ENCODE assay signal across 24 cellular contexts in genomic region chr2:67996772-67997527, GRCh38.
DNase-seq lines count a peak whose midpoint lies in the region; ATAC-seq and TF ChIP-seq lines count a peak whose summit lies in the region.
"Had no signal": no experiment of that assay in that cellular context is flagged by ENCODE, and none has a peak within 500 bp of the region (broad histone marks: within the 10 kb centered on the region; RNA-seq: fewer than 3 reads in every experiment).

No MANE protein-coding gene starts in this region.

- no peak for TF ChIP-seq RAD21 in SK-N-SH (IDR thresholded peaks at IDR 0.05; ENCODE audit: low read length)

- peak overlapping the region; percentile 56 for H3K27ac Mint-ChIP-seq in MCF 10A (ENCODE audit: low read depth, unreplicated experiment)
- H3K27ac Mint-ChIP-seq: activated naive CD4-positive, alpha-beta T cell treated with anti-CD3 and anti-CD28 coated beads, Interleukin-2, amount 50 U/mL, for 24 hours; activated T-helper 2 cell treated with anti-CD3 and anti-CD28 coated beads, Interferon-gamma antibody, Interleukin-2, Interleukin-4, amounts not matched to agents 10 μg/mL and 5 μg/mL and 100 μg/mL, durations not matched to agents 14 hours and 24 hours and 36 hours; naive thymus-derived CD4-positive, alpha-beta T cell had no signal

- H3K9me2 ChIP-seq in SK-N-SH = no peaks in the 10 kb centered on the region

- H3K27me3 Mint-ChIP-seq in MCF 10A (ENCODE audit: insufficient read depth, unreplicated experiment) = no peaks in the 10 kb centered on the region

- H2AFZ ChIP-seq in SK-N-SH (ENCODE audit: low read depth) = peak overlapping the region; percentile 36; the same call in 1 of the 2 replicates

- BruUV-seq in MCF 10A (replicated peaks; lab: Mats Ljungman, UMichigan) = no TSS peak

- CTCF ChIA-PET in MCF 10A (lab: Yijun Ruan, JAX) = interaction anchor here (1.7 kb wide), 1 partner anchor 34 kb away, joined by 6 read pairs; no protein-coding TSS in a partner anchor
- CTCF ChIA-PET in SK-N-SH (lab: Yijun Ruan, JAX) = no interaction called here

- H3K4me2 ChIP-seq in SK-N-SH (peak overlapping the region; percentile 68), skeletal muscle satellite cell (ENCODE audit: low read length) (peak overlapping the region; percentile 44)

- no peaks in the 10 kb centered on the region for H3K36me3 Mint-ChIP-seq in MCF 10A (ENCODE audit: insufficient read depth, unreplicated experiment)

- intact Hi-C loops in MCF 10A (cut with micrococcal nuclease) = no loop called here
- intact Hi-C loops in breast epithelium (cut with DNase I; ENCODE audit: low total_unique reads) = no loop called here

- H3F3A ChIP-seq in SK-N-SH (replicated peaks; ENCODE audit: insufficient read depth) = peaks cover 20% of the 10 kb centered on the region

- no peaks in the 10 kb centered on the region for H3K79me2 ChIP-seq in SK-N-SH (ENCODE audit: insufficient read depth)

- no peaks in the 10 kb centered on the region for H4K20me1 ChIP-seq in SK-N-SH (ENCODE audit: insufficient read depth)

- H3K4me3 Mint-ChIP-seq in MCF 10A (ENCODE audit: unreplicated experiment) = peak overlapping the region; percentile 54
- H3K4me3 Mint-ChIP-seq: activated naive CD4-positive, alpha-beta T cell treated with anti-CD3 and anti-CD28 coated beads, Interleukin-2, amount 50 U/mL, for 24 hours; naive thymus-derived CD4-positive, alpha-beta T cell had no signal

- POLR2A ChIA-PET in MCF 10A (lab: Yijun Ruan, JAX) (interaction anchor here (0.6 to 2.6 kb wide), 11 partner anchors 10 to 388 kb away, joined by 3 to 13 read pairs (median 5); no protein-coding TSS in a partner anchor), SK-N-SH (lab: Yijun Ruan, JAX) (no interaction called here)

- no peak for TF ChIP-seq CTCF in MCF 10A (IDR thresholded peaks at IDR 0.05; ENCODE audit: unreplicated experiment)
- TF ChIP-seq CTCF in breast epithelium (IDR thresholded peaks at IDR 0.05) = no peak
- TF ChIP-seq CTCF in SK-N-SH (IDR thresholded peaks at IDR 0.05) = no peak
- TF ChIP-seq CTCF in epithelial cell of esophagus (IDR thresholded peaks at IDR 0.05; ENCODE audit: insufficient read depth, low read depth, low read length, missing control alignments) = no peak

- H3K36me3 ChIP-seq in breast epithelium (no peaks in the 10 kb centered on the region), SK-N-SH (replicated peaks in 1 of 2; ENCODE audit: control insufficient read depth in 1 of 2, insufficient read depth in 2 of 2, low read length in 1 of 2) (no peaks in the 10 kb centered on the region), skeletal muscle satellite cell (ENCODE audit: insufficient read depth, low read length) (no peaks in the 10 kb centered on the region)
- H3K36me3 ChIP-seq: heart left ventricle, sigmoid colon, thyroid gland, vagina had no signal

- DNase-seq in MCF 10A (ENCODE audit: unreplicated experiment) = peak; percentile 4
- no peak for DNase-seq in breast epithelium (ENCODE audit: low spot score in 2 of 2)
- no peak for DNase-seq in SK-N-SH
- DNase-seq in epithelial cell of esophagus (ENCODE audit: low read depth) = peak; percentile 81
- no peak for DNase-seq in central memory CD4-positive, alpha-beta T cell
- DNase-seq in NCI-H146 (lab: John Stamatoyannopoulos, UW) = no peak
- DNase-seq: activated CD4-positive, alpha-beta T cell treated with anti-CD3 and anti-CD28 coated beads for 48 hours; Calu3; effector CD8-positive, alpha-beta T cell; erythroblast; GOT3; heart left ventricle; naive thymus-derived CD4-positive, alpha-beta T cell; NCI-H1694 treated with DMSO at 0.1 percent for 48 hours; NCI-H2171; Right ventricle myocardium superior; sigmoid colon; stimulated activated CD4-positive, alpha-beta T cell treated with anti-CD3 and anti-CD28 coated beads, Interleukin-4, amount 100 ng/mL, for 24 hours; thyroid gland had no signal

- H3K27ac ChIP-seq in breast epithelium = no peak overlapping the region
- peak overlapping the region; percentile 28 to 75; a peak in 3 of 4 replicates for H3K27ac ChIP-seq in SK-N-SH (ENCODE audit: low read depth in 2 of 2, low read length in 1 of 2)
- H3K27ac ChIP-seq: heart left ventricle, sigmoid colon, thyroid gland, vagina had no signal

- TF ChIP-seq EP300 in SK-N-SH (IDR thresholded peaks at IDR 0.05; ENCODE audit: borderline replicate concordance in 1 of 2, low read depth in 1 of 2, low read length in 1 of 2) = no peak

- 51% methylated on average over 6 of the region's 6 CpGs for WGBS in SK-N-SH (ENCODE audit: low lambda C conversion rate)

- H3K27me3 ChIP-seq in breast epithelium (no peaks in the 10 kb centered on the region), SK-N-SH (ENCODE audit: insufficient read depth) (no peaks in the 10 kb centered on the region), skeletal muscle satellite cell (ENCODE audit: control insufficient read depth, insufficient read depth, low read length) (no peaks in the 10 kb centered on the region)
- H3K27me3 ChIP-seq: sigmoid colon, thyroid gland, vagina had no signal

- H3K9ac ChIP-seq in SK-N-SH (peak overlapping the region; percentile 50; the same call in 1 of the 2 replicates), skeletal muscle satellite cell (ENCODE audit: low read depth, low read length) (peak overlapping the region; percentile 32)

- no peaks in the 10 kb centered on the region for H3K4me1 ChIP-seq in breast epithelium
- peaks cover 0 to 6% of the 10 kb centered on the region in 2 experiments; a peak in 3 of 4 replicates for H3K4me1 ChIP-seq in SK-N-SH (ENCODE audit: control insufficient read depth in 1 of 2, insufficient read depth in 2 of 2, low read depth in 1 of 2, low read length in 1 of 2)
- peaks cover 16% of the 10 kb centered on the region for H3K4me1 ChIP-seq in skeletal muscle satellite cell (ENCODE audit: control insufficient read depth, insufficient read depth, low read length)
- H3K4me1 ChIP-seq: heart left ventricle, sigmoid colon, thyroid gland had no signal

- no peaks in the 10 kb centered on the region for H3K9me3 Mint-ChIP-seq in MCF 10A (ENCODE audit: unreplicated experiment)
- H3K9me3 Mint-ChIP-seq: activated naive CD4-positive, alpha-beta T cell treated with anti-CD3 and anti-CD28 coated beads, Interleukin-2, amount 50 U/mL, for 24 hours; activated T-helper 2 cell treated with anti-CD3 and anti-CD28 coated beads, Interferon-gamma antibody, Interleukin-2, Interleukin-4, amounts not matched to agents 10 μg/mL and 5 μg/mL and 100 μg/mL, durations not matched to agents 14 hours and 24 hours and 36 hours had no signal

- H3K4me1 Mint-ChIP-seq in MCF 10A (ENCODE audit: insufficient read depth, unreplicated experiment) = peaks cover 16% of the 10 kb centered on the region
- H3K4me1 Mint-ChIP-seq: activated naive CD4-positive, alpha-beta T cell treated with anti-CD3 and anti-CD28 coated beads, Interleukin-2, amount 50 U/mL, for 24 hours; naive thymus-derived CD4-positive, alpha-beta T cell had no signal

- H3K4me3 ChIP-seq in breast epithelium = no peak overlapping the region
- H3K4me3 ChIP-seq in SK-N-SH (ENCODE audit: low read depth in 2 of 2, low read length in 1 of 2) = peak overlapping the region in 1 of 2 experiments; percentile 13; a peak in 1 of 4 replicates
- H3K4me3 ChIP-seq in epithelial cell of esophagus (ENCODE audit: low read length) = peak overlapping the region; percentile 12
- H3K4me3 ChIP-seq in skeletal muscle satellite cell (ENCODE audit: low read length) = no peak overlapping the region
- H3K4me3 ChIP-seq: heart left ventricle, sigmoid colon, thyroid gland, vagina had no signal

- ATAC-seq in GM19328 (IDR thresholded peaks at IDR 0.05; ENCODE audit: unreplicated experiment) = no peak
- ATAC-seq: heart left ventricle; naive thymus-derived CD4-positive, alpha-beta T cell had no signal

- no peak for TF ChIP-seq POLR2A in breast epithelium (IDR thresholded peaks at IDR 0.05)

- H3K9me3 ChIP-seq in breast epithelium (no peaks in the 10 kb centered on the region), SK-N-SH (no peaks in the 10 kb centered on the region), skeletal muscle satellite cell (replicated peaks; ENCODE audit: low read length) (no peaks in the 10 kb centered on the region)
- H3K9me3 ChIP-seq: heart left ventricle, sigmoid colon, thyroid gland, vagina had no signal

TF ChIP-seq in SK-N-SH, 30 proteins besides CTCF, POLR2A, EP300 and RAD21:
- TF ChIP-seq NFIC (IDR thresholded peaks at IDR 0.05; ENCODE audit: borderline replicate concordance) (peak; percentile 75), EZH2phosphoT487 (IDR thresholded peaks at IDR 0.05; ENCODE audit: borderline replicate concordance, low read depth) (no peak), NRF1 (IDR thresholded peaks at IDR 0.05; ENCODE audit: low read depth, low read length) (no peak), FOXM1 (IDR thresholded peaks at IDR 0.05; ENCODE audit: low read depth) (no peak)
- TF ChIP-seq, protein P1, sequence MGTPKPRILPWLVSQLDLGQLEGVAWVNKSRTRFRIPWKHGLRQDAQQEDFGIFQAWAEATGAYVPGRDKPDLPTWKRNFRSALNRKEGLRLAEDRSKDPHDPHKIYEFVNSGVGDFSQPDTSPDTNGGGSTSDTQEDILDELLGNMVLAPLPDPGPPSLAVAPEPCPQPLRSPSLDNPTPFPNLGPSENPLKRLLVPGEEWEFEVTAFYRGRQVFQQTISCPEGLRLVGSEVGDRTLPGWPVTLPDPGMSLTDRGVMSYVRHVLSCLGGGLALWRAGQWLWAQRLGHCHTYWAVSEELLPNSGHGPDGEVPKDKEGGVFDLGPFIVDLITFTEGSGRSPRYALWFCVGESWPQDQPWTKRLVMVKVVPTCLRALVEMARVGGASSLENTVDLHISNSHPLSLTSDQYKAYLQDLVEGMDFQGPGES (IDR thresholded peaks at IDR 0.05; ENCODE audit: low read depth, low read length) = no peak

Comparison
In these comparisons a context has a peak if more than half of its experiments do, and no peak if none do; other contexts are left out.
1. DNase-seq: peak in MCF 10A (single experiment) and epithelial cell of esophagus (single experiment); none in breast epithelium (0 of 2), SK-N-SH (single experiment), central memory CD4-positive, alpha-beta T cell (single experiment) and NCI-H146 (single experiment).
2. H3K27ac ChIP-seq: peak in SK-N-SH (2 of 2); none in breast epithelium (0 of 2).